Comparison of ENCODE assay signal across 33 cellular contexts in genomic region chr1:198498881-198499280, GRCh38. TPM values are rescaled to one million over a fixed set of nuclear protein-coding genes. Genes with fewer than 3 reads are reported as not detected.
A peak's percentile ranks its signal among the peaks of the same experiment; 100 is the strongest.
DNase-seq lines count a peak whose midpoint lies in the region; ATAC-seq, FAIRE-seq and TF ChIP-seq lines count a peak whose summit lies in the region.
"Had no signal": no experiment of that assay in that cellular context is flagged by ENCODE, and none has a peak within 500 bp of the region (broad histone marks: within the 10 kb centered on the region; RNA-seq: fewer than 3 reads in every experiment).

No MANE protein-coding gene starts in this region.

- H3K4me1 ChIP-seq in Karpas-422 (ENCODE audit: low read length) (peaks cover 46% of the 10 kb centered on the region), mesenchymal stem cell (ENCODE audit: control insufficient read depth, insufficient read depth, low read depth, low read length) (peaks cover 9% of the 10 kb centered on the region)
- H3K4me1 ChIP-seq: colonic mucosa, neural progenitor cell, prostate gland, uterus had no signal

- DNase-seq in AG10803 (ENCODE audit: low read depth) (peak; percentile 77), Karpas-422 (no peak), bronchial epithelial cell (ENCODE audit: low read depth) (peak; percentile 56), mesenchymal stem cell (no peak), G401 (ENCODE audit: low spot score) (no peak), left lobe of liver (ENCODE audit: low spot score) (no peak)
- no peak for DNase-seq in activated effector memory CD4-positive, alpha-beta T cell treated with anti-CD3 and anti-CD28 coated beads, Interleukin-2, amount 50 U/mL, for 16 hours
- DNase-seq: 8988T; activated CD4-positive, alpha-beta T cell treated with anti-CD3 and anti-CD28 coated beads, Interleukin-2, amount 10 ng/mL, durations not matched to agents 24 days and 14 days; activated gamma-delta T cell; activated T-cell treated with anti-CD3 and anti-CD28 coated beads, Interleukin-2, amount 50 U/mL, for 1 hour; colonic mucosa; effector CD8-positive, alpha-beta T cell; foreskin melanocyte; GDM1; heart right ventricle; KG1; NCI-H1694; NCI-H524 treated with DMSO at 0.1 percent for 48 hours; SHP77; stimulated activated naive CD4-positive, alpha-beta T cell treated with Interleukin-2 at 50 U/mL for 16 hours; SW 1271; T-helper 9 cell; uterus; WERI-Rb-1 had no signal

- no peak overlapping the region for H2BK120ac ChIP-seq in mesenchymal stem cell (ENCODE audit: low read depth, low read length)

- H3K36me3 ChIP-seq in Karpas-422 (ENCODE audit: insufficient read depth, low read length) (peaks cover 75% of the 10 kb centered on the region), bronchial epithelial cell (ENCODE audit: control insufficient read depth, insufficient read depth, low read length) (no peaks in the 10 kb centered on the region), mesenchymal stem cell (ENCODE audit: control insufficient read depth in 1 of 2, insufficient read depth in 2 of 2, low read depth in 1 of 2, low read length in 2 of 2) (no peaks in the 10 kb centered on the region)
- H3K36me3 ChIP-seq: colonic mucosa, heart right ventricle, neural progenitor cell, prostate gland, uterus, WERI-Rb-1 had no signal

- no peak for TF ChIP-seq CTCF in AG10803 (conservative IDR thresholded peaks at IDR 0.05; ENCODE audit: low read length)
- no peak for TF ChIP-seq CTCF in bronchial epithelial cell (IDR thresholded peaks at IDR 0.05; ENCODE audit: insufficient read depth, low read length, severe bottlenecking)

- no peak overlapping the region for H4K91ac ChIP-seq in mesenchymal stem cell (ENCODE audit: low read length)

- ATAC-seq in left lobe of liver (no peak), HG03432 (IDR thresholded peaks at IDR 0.05; ENCODE audit: unreplicated experiment) (no peak)
- ATAC-seq: heart right ventricle had no signal

- no peak overlapping the region for H2AFZ ChIP-seq in Karpas-422 (ENCODE audit: low read length)
- no peak overlapping the region for H2AFZ ChIP-seq in mesenchymal stem cell (ENCODE audit: low read depth, low read length)
- H2AFZ ChIP-seq: neural progenitor cell had no signal

- H3K14ac ChIP-seq in mesenchymal stem cell (ENCODE audit: low read length in 2 of 2): no peak overlapping the region

- H4K20me1 ChIP-seq in Karpas-422 (ENCODE audit: insufficient read depth, low read depth, low read length): no peaks in the 10 kb centered on the region

- H2BK12ac ChIP-seq in mesenchymal stem cell (ENCODE audit: low read length in 2 of 2): no peak overlapping the region

- H3K4me2 ChIP-seq in Karpas-422 (ENCODE audit: low read depth, low read length, poor library complexity, severe bottlenecking): no peak overlapping the region
- no peak overlapping the region for H3K4me2 ChIP-seq in mesenchymal stem cell (ENCODE audit: low read length, poor library complexity, severe bottlenecking)
- H3K4me2 ChIP-seq: neural progenitor cell had no signal

- WGBS in mesenchymal stem cell: no CpG with 5 or more reads among the region's 1 CpG

- H3K27me3 ChIP-seq in Karpas-422 (ENCODE audit: low read length) (no peaks in the 10 kb centered on the region), bronchial epithelial cell (ENCODE audit: control insufficient read depth, insufficient read depth, low read length) (no peaks in the 10 kb centered on the region), mesenchymal stem cell (ENCODE audit: control insufficient read depth in 1 of 2, insufficient read depth in 1 of 2, low read length in 2 of 2) (no peaks in the 10 kb centered on the region)
- H3K27me3 ChIP-seq: colonic mucosa, heart right ventricle, neural progenitor cell, uterus had no signal

- H3K18ac ChIP-seq in mesenchymal stem cell (ENCODE audit: low read depth in 1 of 2, low read length in 2 of 2): peak overlapping the region in 1 of 2 experiments; percentile 29

- H3K4me3 ChIP-seq in AG10803 (ENCODE audit: low read length): no peak overlapping the region
- H3K4me3 ChIP-seq in Karpas-422 (ENCODE audit: low read length): no peak overlapping the region
- H3K4me3 ChIP-seq in bronchial epithelial cell (ENCODE audit: low read depth, low read length): no peak overlapping the region
- no peak overlapping the region for H3K4me3 ChIP-seq in mesenchymal stem cell (ENCODE audit: insufficient read depth in 1 of 2, low read depth in 1 of 2, low read length in 2 of 2)
- H3K4me3 ChIP-seq: colonic mucosa, heart right ventricle, neural progenitor cell, prostate gland, uterus had no signal

- H2BK15ac ChIP-seq in mesenchymal stem cell (ENCODE audit: low read depth, poor library complexity, severe bottlenecking): no peak overlapping the region

- no peak for FAIRE-seq in bronchial epithelial cell (lab: Jason Lieb, UNC)
- FAIRE-seq: HTR-8/SVneo had no signal

- H3K9me3 ChIP-seq in Karpas-422 (ENCODE audit: low read length): no peaks in the 10 kb centered on the region
- H3K9me3 ChIP-seq in mesenchymal stem cell (ENCODE audit: control insufficient read depth, low read length): peaks cover 5% of the 10 kb centered on the region
- H3K9me3 ChIP-seq: colonic mucosa, prostate gland, uterus had no signal

- peaks cover 94% of the 10 kb centered on the region for H3K79me2 ChIP-seq in Karpas-422 (ENCODE audit: low read length)

- H3K27ac ChIP-seq in Karpas-422 (ENCODE audit: low read length) (peak overlapping the region; percentile 76), mesenchymal stem cell (ENCODE audit: low read length, poor library complexity, severe bottlenecking) (peak overlapping the region; percentile 21)
- H3K27ac ChIP-seq: colonic mucosa, heart right ventricle, neural progenitor cell, prostate gland, uterus, WERI-Rb-1 had no signal

- H2AK5ac ChIP-seq in mesenchymal stem cell (ENCODE audit: low read length, severe bottlenecking): no peak overlapping the region

- no peaks in the 10 kb centered on the region for H3K79me1 ChIP-seq in mesenchymal stem cell (replicated peaks; ENCODE audit: low read length, poor library complexity, severe bottlenecking)

- no peak overlapping the region for H3K4ac ChIP-seq in mesenchymal stem cell (ENCODE audit: low read depth in 1 of 2, low read length in 2 of 2)

- no peak overlapping the region for H3K23ac ChIP-seq in mesenchymal stem cell (ENCODE audit: low read length in 2 of 2)

- no peak overlapping the region for H2BK5ac ChIP-seq in mesenchymal stem cell (ENCODE audit: low read depth, low read length, poor library complexity, severe bottlenecking)

- in situ Hi-C loops in G401 (cut with HindIII; ENCODE audit: low sequenced_read_pairs): no loop called here

- no peak overlapping the region for H4K8ac ChIP-seq in mesenchymal stem cell (ENCODE audit: low read length)

- no peak overlapping the region for H3K9ac ChIP-seq in Karpas-422 (ENCODE audit: low read length)
- no peak overlapping the region for H3K9ac ChIP-seq in mesenchymal stem cell (ENCODE audit: low read length)
- H3K9ac ChIP-seq: neural progenitor cell had no signal

- no peaks in the 10 kb centered on the region for H3K9me2 ChIP-seq in Karpas-422 (replicated peaks; ENCODE audit: insufficient read depth, low read length)

RNA-seq across cellular contexts. Expression of gene ATP6V1G3, which starts 41.6 kb away (rescaled TPM):
- total RNA-seq in Karpas-422 (2014; rRNA removed; shearing (Covaris generic); ENCODE audit: low replicate concordance): not detected in 2 replicates
- total RNA-seq in bronchial epithelial cell: not detected in 2 replicates
- polyA plus RNA-seq in mesenchymal stem cell (2013, experiment 1 of 2): 0.28 TPM
- 0.11 TPM for polyA plus RNA-seq in mesenchymal stem cell (2013, experiment 2 of 2)
- not detected in 2 replicates for total RNA-seq in G401 (2014; rRNA removed; shearing (Covaris generic))
- total RNA-seq in left lobe of liver: not detected
- total RNA-seq: activated CD4-positive, alpha-beta T cell treated with anti-CD3 and anti-CD28 coated beads, Interleukin-2, amount 10 ng/mL, durations not matched to agents 24 days and 14 days; activated CD8-positive, alpha-beta memory T cell treated with anti-CD3 and anti-CD28 coated beads for 36 hours; colonic mucosa; epithelial cell of proximal tubule; heart right ventricle; prostate gland; temporal lobe; uterus had no signal
- polyA plus RNA-seq: adipose tissue, heart right ventricle had no signal

Comparison
In these comparisons a context has a peak if more than half of its experiments do, and no peak if none do; other contexts are left out.
1. DNase-seq: peak in AG10803 (single experiment) and bronchial epithelial cell (single experiment); none in Karpas-422 (single experiment), mesenchymal stem cell (single experiment), G401 (single experiment), left lobe of liver (single experiment) and activated effector memory CD4-positive, alpha-beta T cell treated with anti-CD3 and anti-CD28 coated beads, Interleukin-2, amount 50 U/mL, for 16 hours (single experiment).